ENCODE assay signal across 16 cellular contexts in the genomic region with DNA sequence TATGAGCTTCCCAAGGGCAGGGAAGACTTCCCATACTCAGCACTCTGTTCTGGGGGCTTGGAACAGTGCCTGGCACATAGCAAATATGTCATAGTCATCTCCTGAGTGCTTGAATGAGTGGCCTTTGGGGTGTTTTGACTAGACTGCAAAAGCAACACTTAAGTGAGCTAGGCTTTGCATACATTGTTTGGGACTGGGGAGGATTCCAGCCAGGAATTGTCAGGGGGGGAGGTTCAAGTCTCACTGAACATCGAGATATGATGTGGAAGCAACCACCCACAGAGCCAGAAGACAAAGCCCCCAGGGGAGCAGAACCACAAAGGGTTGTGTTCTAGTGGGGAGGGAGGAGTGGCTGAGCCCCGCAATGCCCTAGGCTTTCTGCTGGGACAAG.
DNase-seq lines count a peak whose midpoint lies in the region; ATAC-seq and TF ChIP-seq lines count a peak whose summit lies in the region.
"Had no signal": no experiment of that assay in that cellular context is flagged by ENCODE, and none has a peak within 500 bp of the region (broad histone marks: within the 10 kb centered on the region; RNA-seq: fewer than 3 reads in every experiment).

No MANE protein-coding gene starts in this region.

- H3K4me3 Mint-ChIP-seq in nephron: peak overlapping the region in 1 of 3 experiments; percentile 5

- H3K4me3 ChIP-seq in astrocyte of the cerebellum (ENCODE audit: low read depth, low read length): no peak overlapping the region

- TF ChIP-seq CTCF in astrocyte of the cerebellum (IDR thresholded peaks at IDR 0.05; ENCODE audit: low read depth, low read length, missing control alignments): no peak
- TF ChIP-seq CTCF in nephron (IDR thresholded peaks at IDR 0.05; ENCODE audit: unreplicated experiment in 3 of 3): no peak

- H3K9me3 Mint-ChIP-seq in nephron: no peaks in the 10 kb centered on the region

- H3K36me3 Mint-ChIP-seq in nephron (ENCODE audit: low read depth): no peaks in the 10 kb centered on the region

- H3K27me3 Mint-ChIP-seq in nephron (ENCODE audit: low read depth): peaks cover 42% of the 10 kb centered on the region

- H3K27ac Mint-ChIP-seq in nephron: peak overlapping the region; percentile 2 to 64 (median 50)

- H3K4me1 Mint-ChIP-seq in nephron: peaks cover 61% of the 10 kb centered on the region

- no peak for ATAC-seq in GM18498 (IDR thresholded peaks at IDR 0.05; ENCODE audit: unreplicated experiment)
- ATAC-seq in GM18870 (IDR thresholded peaks at IDR 0.05; ENCODE audit: unreplicated experiment): no peak

- peak; percentile 22 for DNase-seq in NCI-H1105 treated with DMSO at 0.1 percent for 48 hours (lab: John Stamatoyannopoulos, UW)
- no peak for DNase-seq in NCI-H1105 (lab: John Stamatoyannopoulos, UW)
- DNase-seq in NCI-H2029 (lab: John Stamatoyannopoulos, UW): peak; percentile 61
- DNase-seq in astrocyte of the cerebellum (ENCODE audit: low read depth): peak; percentile 2
- no peak for DNase-seq in NOMO-1 treated with DMSO at 0.1 percent for 48 hours (lab: John Stamatoyannopoulos, UW; ENCODE audit: unreplicated experiment)
- DNase-seq: activated effector memory CD4-positive, alpha-beta T cell treated with anti-CD3 and anti-CD28 coated beads, Interleukin-2, amount 50 U/mL, for 16 hours; aorta; effector CD8-positive, alpha-beta T cell; HCEC 1CT; KBM-7; NK-92 treated with Interleukin-12 subunit alpha and Interleukin-12 subunit beta, amount 100 ng/mL, for 24 hours; stimulated activated CD4-positive, alpha-beta T cell treated with anti-CD3 and anti-CD28 coated beads, Interleukin-4, amount 100 ng/mL, for 1 hour; WERI-Rb-1 had no signal

- in situ Hi-C loops in astrocyte of the cerebellum (cut with HindIII; ENCODE audit: low sequenced_read_pairs): no loop called here

Comparison
In these comparisons a context has a peak if more than half of its experiments do, and no peak if none do; other contexts are left out.
1. DNase-seq: peak in NCI-H1105 treated with DMSO at 0.1 percent for 48 hours (single experiment), NCI-H2029 (single experiment) and astrocyte of the cerebellum (single experiment); none in NCI-H1105 (single experiment) and NOMO-1 treated with DMSO at 0.1 percent for 48 hours (single experiment).